Comparison of ENCODE assay signal across 8 cellular contexts in the genomic region with DNA sequence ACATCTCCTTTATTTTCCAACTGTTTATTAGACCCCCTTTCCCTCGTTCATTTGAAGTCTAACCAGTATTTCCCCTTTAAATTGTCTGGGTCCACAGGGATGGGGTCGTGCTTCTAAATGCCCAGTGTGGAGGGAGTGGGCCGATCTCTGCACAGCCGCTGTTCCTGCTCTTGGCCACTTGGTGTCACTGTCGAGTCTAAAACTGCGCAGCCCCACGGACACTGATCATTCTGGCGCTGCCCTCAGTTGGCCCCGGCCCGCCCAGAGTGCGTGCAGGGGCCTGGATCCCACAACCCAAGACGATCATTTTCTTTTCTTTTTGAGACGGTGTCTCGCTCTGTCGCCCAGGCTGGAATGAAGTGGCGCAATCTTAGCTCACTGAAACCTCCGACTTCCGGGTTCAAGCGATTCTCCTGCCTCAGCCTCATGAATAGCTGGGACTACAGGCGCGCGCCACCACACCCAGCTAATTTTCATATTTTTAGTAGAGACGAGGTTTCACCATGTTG. TPM values are rescaled to one million over a fixed set of nuclear protein-coding genes. Genes with fewer than 3 reads are reported as not detected.
DNase-seq lines count a peak whose midpoint lies in the region; ATAC-seq and TF ChIP-seq lines count a peak whose summit lies in the region.

No MANE protein-coding gene starts in this region.

- ATAC-seq in natural killer cell treated with Interleukin-12 subunit alpha and Interleukin-12 subunit beta and Interleukin-15 and Interleukin-18, amount 100 ng/mL, for 72 hours = peak; percentile 92 to 94
- ATAC-seq in stimulated activated naive CD8-positive, alpha-beta T cell treated with anti-CD3 and anti-CD28 coated beads, Interleukin-15, amount 100 ng/mL, for 72 hours = peak; percentile 97

- H4K20me1 ChIP-seq in OCI-LY3 (ENCODE audit: insufficient read depth, low read length) = no peaks in the 10 kb centered on the region

- no peaks in the 10 kb centered on the region for H3K27me3 Mint-ChIP-seq in natural killer cell treated with Interleukin-12 subunit alpha and Interleukin-12 subunit beta and Interleukin-15 and Interleukin-18, amount 100 ng/mL, for 72 hours
- no peaks in the 10 kb centered on the region for H3K27me3 Mint-ChIP-seq in stimulated activated naive CD8-positive, alpha-beta T cell treated with anti-CD3 and anti-CD28 coated beads, Interleukin-15, amount 100 ng/mL, for 72 hours

- DNase-seq in NCI-H524 (lab: John Stamatoyannopoulos, UW) (peak; percentile 29 to 54), NCI-H524 treated with DMSO at 0.1 percent for 48 hours (lab: John Stamatoyannopoulos, UW) (no peak), HS-27A (ENCODE audit: low read depth) (peak; percentile 46), activated T-cell treated with anti-CD3 and anti-CD28 coated beads for 4 hours (peak; percentile 53), esophagus squamous epithelium (lab: John Stamatoyannopoulos, UW) (no peak)
- DNase-seq in natural killer cell treated with Interleukin-12 subunit alpha and Interleukin-12 subunit beta and Interleukin-15 and Interleukin-18, amount 100 ng/mL, for 72 hours (ENCODE audit: low spot score) = peak; percentile 69
- peak; percentile 67 to 71 for DNase-seq in stimulated activated naive CD8-positive, alpha-beta T cell treated with anti-CD3 and anti-CD28 coated beads, Interleukin-15, amount 100 ng/mL, for 72 hours

- peak; percentile 94 for TF ChIP-seq CTCF in OCI-LY3 (IDR thresholded peaks at IDR 0.05; ENCODE audit: low read depth, low read length)
- peak; percentile 88 to 96 (median 89) for TF ChIP-seq CTCF in esophagus squamous epithelium (IDR thresholded peaks at IDR 0.05)

- H3K27ac ChIP-seq in OCI-LY3 (ENCODE audit: low read length) (no peak overlapping the region), esophagus squamous epithelium (no peak overlapping the region)

- intact Hi-C loops in esophagus squamous epithelium (cut with DNase I) = no loop called here

- H3K4me1 Mint-ChIP-seq in natural killer cell treated with Interleukin-12 subunit alpha and Interleukin-12 subunit beta and Interleukin-15 and Interleukin-18, amount 100 ng/mL, for 72 hours (ENCODE audit: low read depth in 2 of 2) = peaks cover 4 to 5% of the 10 kb centered on the region in 2 donors
- H3K4me1 Mint-ChIP-seq in stimulated activated naive CD8-positive, alpha-beta T cell treated with anti-CD3 and anti-CD28 coated beads, Interleukin-15, amount 100 ng/mL, for 72 hours = peaks cover 7% of the 10 kb centered on the region

- H3K4me3 ChIP-seq in OCI-LY3 (ENCODE audit: low read length) (peak overlapping the region; percentile 70), esophagus squamous epithelium (peak overlapping the region in 1 of 4 donors; percentile 6)

- no peaks in the 10 kb centered on the region for H3K9me3 Mint-ChIP-seq in natural killer cell treated with Interleukin-12 subunit alpha and Interleukin-12 subunit beta and Interleukin-15 and Interleukin-18, amount 100 ng/mL, for 72 hours
- no peaks in the 10 kb centered on the region for H3K9me3 Mint-ChIP-seq in stimulated activated naive CD8-positive, alpha-beta T cell treated with anti-CD3 and anti-CD28 coated beads, Interleukin-15, amount 100 ng/mL, for 72 hours

- H2AFZ ChIP-seq in OCI-LY3 (ENCODE audit: low read depth, low read length) = peak overlapping the region; percentile 89

- H3K4me1 ChIP-seq in OCI-LY3 (ENCODE audit: low read length) = 0 out of 2 replicates have a peak, but pooled peaks cover 3% of the 10 kb centered on the region
- peaks cover 0 to 7% (median 0%) of the 10 kb centered on the region in 3 donors for H3K4me1 ChIP-seq in esophagus squamous epithelium

- peak overlapping the region; percentile 40; the same call in 1 of the 2 replicates for H3K9ac ChIP-seq in OCI-LY3 (ENCODE audit: low read length)

- H3K36me3 ChIP-seq in OCI-LY3 (replicated peaks; ENCODE audit: low read depth, low read length) = no peaks in the 10 kb centered on the region
- H3K36me3 ChIP-seq in esophagus squamous epithelium = no peaks in the 10 kb centered on the region

- peaks cover 6% of the 10 kb centered on the region; the same call in 1 of the 2 replicates for H3K27me3 ChIP-seq in OCI-LY3 (ENCODE audit: low read depth, low read length)
- H3K27me3 ChIP-seq in esophagus squamous epithelium = peaks cover 0 to 17% (median 0%) of the 10 kb centered on the region in 4 donors

- H3K36me3 Mint-ChIP-seq in natural killer cell treated with Interleukin-12 subunit alpha and Interleukin-12 subunit beta and Interleukin-15 and Interleukin-18, amount 100 ng/mL, for 72 hours = no peaks in the 10 kb centered on the region

- no peaks in the 10 kb centered on the region for H3K9me3 ChIP-seq in OCI-LY3 (ENCODE audit: insufficient read depth, low read length)
- H3K9me3 ChIP-seq in esophagus squamous epithelium = no peaks in the 10 kb centered on the region

- TF ChIP-seq POLR2A in esophagus squamous epithelium (IDR thresholded peaks at IDR 0.05) = no peak

- H3K27ac Mint-ChIP-seq in natural killer cell treated with Interleukin-12 subunit alpha and Interleukin-12 subunit beta and Interleukin-15 and Interleukin-18, amount 100 ng/mL, for 72 hours = no peak overlapping the region
- H3K27ac Mint-ChIP-seq in stimulated activated naive CD8-positive, alpha-beta T cell treated with anti-CD3 and anti-CD28 coated beads, Interleukin-15, amount 100 ng/mL, for 72 hours = no peak overlapping the region

- WGBS in esophagus squamous epithelium, 2 donors = 24 to 32% methylated on average over 18 to 23 of the region's 23 CpGs

- H3K4me2 ChIP-seq in OCI-LY3 (ENCODE audit: low read length) = peak overlapping the region; percentile 50

- no peak overlapping the region for H3K4me3 Mint-ChIP-seq in natural killer cell treated with Interleukin-12 subunit alpha and Interleukin-12 subunit beta and Interleukin-15 and Interleukin-18, amount 100 ng/mL, for 72 hours
- no peak overlapping the region for H3K4me3 Mint-ChIP-seq in stimulated activated naive CD8-positive, alpha-beta T cell treated with anti-CD3 and anti-CD28 coated beads, Interleukin-15, amount 100 ng/mL, for 72 hours

- no peaks in the 10 kb centered on the region for H3K79me2 ChIP-seq in OCI-LY3 (ENCODE audit: low read length)

RNA-seq across cellular contexts. Expression of gene WDR88, which starts 12.0 kb away (rescaled TPM):
- total RNA-seq in esophagus squamous epithelium = not detected
- not detected for total RNA-seq in natural killer cell treated with Interleukin-12 subunit alpha and Interleukin-12 subunit beta and Interleukin-15 and Interleukin-18, amount 100 ng/mL, for 72 hours

RNA-seq across cellular contexts. Expression of gene LRP3, which starts 50.2 kb away (rescaled TPM):
- total RNA-seq in esophagus squamous epithelium = 10 to 100 TPM in 2 of 4 donors, 1 to 10 TPM in 2; 5.5 to 17.2 (median 8.9) TPM
- not detected for total RNA-seq in natural killer cell treated with Interleukin-12 subunit alpha and Interleukin-12 subunit beta and Interleukin-15 and Interleukin-18, amount 100 ng/mL, for 72 hours

Comparison
In these comparisons a context has a peak if more than half of its experiments do, and no peak if none do; other contexts are left out.
1. DNase-seq: peak in NCI-H524 (2 of 2), HS-27A (single experiment), activated T-cell treated with anti-CD3 and anti-CD28 coated beads for 4 hours (single experiment), natural killer cell treated with Interleukin-12 subunit alpha and Interleukin-12 subunit beta and Interleukin-15 and Interleukin-18, amount 100 ng/mL, for 72 hours (single experiment) and stimulated activated naive CD8-positive, alpha-beta T cell treated with anti-CD3 and anti-CD28 coated beads, Interleukin-15, amount 100 ng/mL, for 72 hours (2 of 2); none in NCI-H524 treated with DMSO at 0.1 percent for 48 hours (single experiment) and esophagus squamous epithelium (single experiment).
2. RNA of gene LRP3, which starts 50.2 kb away (total RNA-seq): 5.5 to 17.2 TPM in esophagus squamous epithelium; not detected in natural killer cell treated with Interleukin-12 subunit alpha and Interleukin-12 subunit beta and Interleukin-15 and Interleukin-18, amount 100 ng/mL, for 72 hours; every median in the first group is over 4 times any median in the second.